ENCODE assay signal across 27 cellular contexts in genomic region chrX:40182615-40183014, GRCh38.
"Had no signal": no experiment of that assay in that cellular context is flagged by ENCODE, and none has a peak within 500 bp of the region (broad histone marks: within the 10 kb centered on the region; RNA-seq: fewer than 3 reads in every experiment).

No MANE protein-coding gene starts in this region.

- H3K4me1 ChIP-seq: stomach, testis, thyroid gland, tibial artery, tibial nerve, transverse colon, upper lobe of right lung, uterus, vagina had no signal

- H3K36me3 ChIP-seq: stomach, suprapubic skin, thoracic aorta, thyroid gland, tibial artery, tibial nerve, transverse colon, upper lobe of left lung, upper lobe of right lung, uterus, vagina had no signal

- ATAC-seq: stimulated activated effector memory CD8-positive, alpha-beta T cell treated with anti-CD3 and anti-CD28 coated beads, Interleukin-12 subunit alpha, Interleukin-12 subunit beta, amount 100 ng/mL, for 72 hours; stimulated activated memory B cell treated with anti-CD40 and anti-IgM and Interleukin-4, amounts not matched to agents 10 μg/mL and 1 μg/mL and 100 μg/mL, for 72 hours; stimulated activated naive B cell treated with anti-CD40 and anti-IgM and Interleukin-4, amounts not matched to agents 10 μg/mL and 1 μg/mL and 100 μg/mL, for 72 hours; stimulated activated naive CD8-positive, alpha-beta T cell treated with anti-CD3 and anti-CD28 coated beads, Interleukin-15, amount 100 ng/mL, for 72 hours; stimulated activated naive CD8-positive, alpha-beta T cell treated with anti-CD3 and anti-CD28 coated beads, Interleukin-15, Interleukin-2, amounts not matched to agents 100 U/mL and 50 U/mL, for 24 hours; upper lobe of right lung had no signal

- FAIRE-seq: urothelium cell line had no signal

- H3K4me3 ChIP-seq: stomach, suprapubic skin, testis, thoracic aorta, thyroid gland, tibial artery, tibial nerve, transverse colon, upper lobe of left lung, upper lobe of right lung, uterus, vagina had no signal

- H3K27ac ChIP-seq: stomach, suprapubic skin, testis, thoracic aorta, thyroid gland, tibial artery, tibial nerve, transverse colon, upper lobe of left lung, upper lobe of right lung, uterus, vagina had no signal

- H3K9me3 ChIP-seq: suprapubic skin, testis, thoracic aorta, thyroid gland, tibial nerve, transverse colon, upper lobe of right lung, uterus had no signal

- DNase-seq: stimulated activated CD4-positive, alpha-beta T cell treated with anti-CD3 and anti-CD28 coated beads, Interleukin-2, amount 100 ng/mL, for 48 hours; stimulated activated CD4-positive, alpha-beta T cell treated with anti-CD3 and anti-CD28 coated beads, Interleukin-4, amount 100 ng/mL, for 1 hour; stimulated activated CD4-positive, alpha-beta T cell treated with anti-CD3 and anti-CD28 coated beads, Interleukin-4, amount 100 ng/mL, for 24 hours; stimulated activated CD4-positive, alpha-beta T cell treated with anti-CD3 and anti-CD28 coated beads, Interleukin-4, amount 100 ng/mL, for 4 hours; stimulated activated CD8-positive, alpha-beta memory T cell treated with anti-CD3 and anti-CD28 coated beads, Interleukin-4, amount 100 ng/mL, for 48 hours; stimulated activated naive B cell treated with anti-CD40 and anti-IgM and Interleukin-4, amounts not matched to agents 10 μg/mL and 1 μg/mL and 100 μg/mL, for 72 hours; stimulated activated naive CD4-positive, alpha-beta T cell; stimulated activated naive CD4-positive, alpha-beta T cell treated with Interleukin-2 at 50 U/mL for 16 hours; stimulated activated naive CD8-positive, alpha-beta T cell treated with anti-CD3 and anti-CD28 coated beads, Interleukin-15, amount 100 ng/mL, for 72 hours; stimulated activated naive CD8-positive, alpha-beta T cell treated with anti-CD3 and anti-CD28 coated beads, Interleukin-15, Interleukin-2, amounts not matched to agents 100 U/mL and 50 U/mL, for 24 hours; stomach; substantia nigra; testis; thyroid gland; tibial artery; transverse colon; trophoblast cell; upper lobe of left lung; upper lobe of right lung; uterus had no signal
